In the genomic region with DNA sequence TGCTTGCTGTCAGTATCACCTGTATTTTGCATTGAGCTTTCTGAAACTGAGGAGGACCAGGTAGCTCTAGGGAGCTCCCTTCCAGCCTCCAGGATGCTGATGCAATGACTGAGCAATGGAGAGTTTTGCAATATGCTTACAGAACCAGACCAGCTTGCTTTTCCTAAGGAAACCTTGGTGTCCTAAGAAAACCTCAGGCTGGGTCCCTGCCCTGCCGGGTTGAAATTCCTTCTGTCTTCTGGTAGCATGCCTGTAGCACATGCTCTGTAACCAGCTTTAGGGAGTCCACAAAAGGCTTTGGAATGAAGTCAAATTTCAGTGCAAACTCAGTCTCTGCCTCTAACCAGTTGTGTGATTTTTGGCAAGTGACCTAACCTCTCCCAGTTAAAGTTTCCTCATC, we compare ENCODE assay signal across 10 cellular contexts.
DNase-seq lines count a peak whose midpoint lies in the region; ATAC-seq and TF ChIP-seq lines count a peak whose summit lies in the region.
"Had no signal": no experiment of that assay in that cellular context is flagged by ENCODE, and none has a peak within 500 bp of the region (broad histone marks: within the 10 kb centered on the region; RNA-seq: fewer than 3 reads in every experiment).

No MANE protein-coding gene starts in this region.

- no peaks in the 10 kb centered on the region for H3K9me3 ChIP-seq in right atrium auricular region
- H3K9me3 ChIP-seq in thyroid gland: no peaks in the 10 kb centered on the region

- no peak for TF ChIP-seq CTCF in right atrium auricular region (IDR thresholded peaks at IDR 0.05)
- TF ChIP-seq CTCF in thyroid gland (IDR thresholded peaks at IDR 0.05): no peak

- H3K4me1 ChIP-seq in right atrium auricular region (no peaks in the 10 kb centered on the region), thyroid gland (no peaks in the 10 kb centered on the region)
- H3K4me1 ChIP-seq: parathyroid adenoma had no signal

- no peak for ATAC-seq in GM21526 (IDR thresholded peaks at IDR 0.05; ENCODE audit: low FRiP score, unreplicated experiment)

- intact Hi-C loops in thyroid gland (cut with DNase I): no loop called here

- H3K27ac ChIP-seq in right atrium auricular region: no peak overlapping the region
- H3K27ac ChIP-seq in thyroid gland: peak overlapping the region in 1 of 3 donors; percentile 17
- H3K27ac ChIP-seq in substantia nigra (ENCODE audit: low read depth, low read length, poor library complexity, severe bottlenecking): no peak overlapping the region
- H3K27ac ChIP-seq: parathyroid adenoma had no signal

- peak; percentile 88 for DNase-seq in HPDE6-E6E7 (ENCODE audit: extremely low spot score)
- peak; percentile 21 for DNase-seq in UCSD-AML1 (lab: John Stamatoyannopoulos, UW; ENCODE audit: unreplicated experiment)
- peak; percentile 75 for DNase-seq in right atrium auricular region (ENCODE audit: low spot score)
- peak; percentile 45 to 65 for DNase-seq in thyroid gland
- DNase-seq in effector CD8-positive, alpha-beta T cell (lab: John Stamatoyannopoulos, UW): no peak
- DNase-seq in NCI-H187 treated with DMSO at 0.1 percent for 48 hours (lab: John Stamatoyannopoulos, UW): no peak
- DNase-seq in substantia nigra (lab: John Stamatoyannopoulos, UW): no peak
- DNase-seq: NCI-H510A had no signal

- H3K27me3 ChIP-seq in right atrium auricular region: no peaks in the 10 kb centered on the region
- H3K27me3 ChIP-seq in thyroid gland: no peaks in the 10 kb centered on the region

- no peak for TF ChIP-seq POLR2A in thyroid gland (IDR thresholded peaks at IDR 0.05)

- no peaks in the 10 kb centered on the region for H3K36me3 ChIP-seq in right atrium auricular region
- no peaks in the 10 kb centered on the region for H3K36me3 ChIP-seq in thyroid gland

- 9 to 15% methylated on average over 1 of the region's 1 CpG for WGBS in thyroid gland, 2 donors

- no peak overlapping the region for H3K4me3 ChIP-seq in right atrium auricular region
- no peak overlapping the region for H3K4me3 ChIP-seq in thyroid gland (replicated peaks in 1 of 3)

Comparison
In these comparisons a context has a peak if more than half of its experiments do, and no peak if none do; other contexts are left out.
1. DNase-seq: peak in HPDE6-E6E7 (single experiment), UCSD-AML1 (single experiment), right atrium auricular region (single experiment) and thyroid gland (2 of 2); none in effector CD8-positive, alpha-beta T cell (single experiment), NCI-H187 treated with DMSO at 0.1 percent for 48 hours (single experiment) and substantia nigra (0 of 49).